Comparison of ENCODE assay signal across 8 cellular contexts in genomic region chr6:26554669-26555504, GRCh38. TPM values are rescaled to one million over a fixed set of nuclear protein-coding genes. Genes with fewer than 3 reads are reported as not detected.
DNase-seq lines count a peak whose midpoint lies in the region; ATAC-seq, FAIRE-seq and TF ChIP-seq lines count a peak whose summit lies in the region.

No MANE protein-coding gene starts in this region.

- no peaks in the 10 kb centered on the region for H3K36me3 Mint-ChIP-seq in endodermal cell (ENCODE audit: low read depth)

- TF ChIP-seq CTCF in AG04449 (IDR thresholded peaks at IDR 0.05; ENCODE audit: insufficient read depth, low read length, missing control alignments) (no peak), endodermal cell (conservative IDR thresholded peaks at IDR 0.05) (no peak), tibial nerve (IDR thresholded peaks at IDR 0.05) (no peak)

- no peak overlapping the region for H3K4me3 Mint-ChIP-seq in endodermal cell

- H3K9me3 Mint-ChIP-seq in endodermal cell: no peaks in the 10 kb centered on the region

- CTCF ChIA-PET in AG04449 (lab: Yijun Ruan, JAX): interaction anchor here (0.6 to 1.8 kb wide), 6 partner anchors 17 to 233 kb away, joined by 3 to 9 read pairs (median 4); partner anchors contain the start of gene HMGN4

- H3K4me3 ChIP-seq in AG04449 (ENCODE audit: low read depth, low read length): peak overlapping the region; percentile 53
- H3K4me3 ChIP-seq in endodermal cell (ENCODE audit: low read length): peak overlapping the region; percentile 97
- peak overlapping the region; percentile 25 to 54 (median 42) for H3K4me3 ChIP-seq in tibial nerve

- no peaks in the 10 kb centered on the region for H3K27me3 Mint-ChIP-seq in endodermal cell (ENCODE audit: insufficient read depth)

- no peak for TF ChIP-seq EP300 in tibial nerve (IDR thresholded peaks at IDR 0.05)

- H3K9me3 ChIP-seq in endodermal cell (ENCODE audit: control insufficient read depth, low read length): no peaks in the 10 kb centered on the region
- no peaks in the 10 kb centered on the region for H3K9me3 ChIP-seq in tibial nerve

- ATAC-seq in GM21529 (IDR thresholded peaks at IDR 0.05; ENCODE audit: unreplicated experiment): peak; percentile 35

- peak overlapping the region; percentile 33 for H3K9ac ChIP-seq in endodermal cell (ENCODE audit: extremely low read depth, low read length, poor library complexity, severe bottlenecking)

- WGBS in endodermal cell (ENCODE audit: insufficient coverage in 1 of 2, insufficient read length in 1 of 2), 2 experiments: 0 to 2% methylated on average over 19 to 26 of the region's 27 CpGs
- WGBS in tibial nerve, 2 donors: 6 to 11% methylated on average over 27 of the region's 27 CpGs

- H3K36me3 ChIP-seq in endodermal cell (ENCODE audit: control insufficient read depth, insufficient read depth, low read length): no peaks in the 10 kb centered on the region
- H3K36me3 ChIP-seq in tibial nerve: no peaks in the 10 kb centered on the region

- POLR2A ChIA-PET in AG04449 (lab: Yijun Ruan, JAX): interaction anchor here (0.9 to 2.4 kb wide), 3 partner anchors 17 to 172 kb away, joined by 3 to 12 read pairs (median 3); partner anchors contain the start of genes BTN2A2 and HMGN4

- DNase-seq in AG04449 (ENCODE audit: low read depth, low spot score): no peak
- peak; percentile 36 for DNase-seq in NCI-H510A (lab: John Stamatoyannopoulos, UW)
- peak; percentile 77 to 81 for DNase-seq in activated CD4-positive, alpha-beta T cell treated with anti-CD3 and anti-CD28 coated beads, Interleukin-2, amount 50 U/mL, for 48 hours
- peak; percentile 85 for DNase-seq in endodermal cell
- peak; percentile 53 for DNase-seq in myocyte (ENCODE audit: low read depth)
- no peak for DNase-seq in tibial nerve (ENCODE audit: low spot score in 2 of 2)
- DNase-seq in urothelium cell line (ENCODE audit: low spot score): no peak

- H3K27ac ChIP-seq in endodermal cell (ENCODE audit: low read depth, low read length) (no peak overlapping the region), tibial nerve (peak overlapping the region; percentile 65 to 89 (median 82))

- H3K27me3 ChIP-seq in endodermal cell (ENCODE audit: control insufficient read depth, insufficient read depth, low read length, poor library complexity, severe bottlenecking): no peaks in the 10 kb centered on the region
- H3K27me3 ChIP-seq in tibial nerve: no peaks in the 10 kb centered on the region

- H3K4me1 Mint-ChIP-seq in endodermal cell: no peaks in the 10 kb centered on the region

- no peak for FAIRE-seq in urothelium cell line (lab: Jason Lieb, UNC)

- no peak for TF ChIP-seq POLR2A in tibial nerve (IDR thresholded peaks at IDR 0.05)

- peak overlapping the region; percentile 80 for H3K27ac Mint-ChIP-seq in endodermal cell

- H3K4me1 ChIP-seq in endodermal cell (ENCODE audit: control insufficient read depth, insufficient read depth, low read length): no peaks in the 10 kb centered on the region
- peaks cover 0 to 24% (median 4%) of the 10 kb centered on the region in 4 donors for H3K4me1 ChIP-seq in tibial nerve

RNA-seq across cellular contexts. Expression of gene HMGN4, which starts 16.7 kb away (rescaled TPM):
- 10 to 100 TPM; 48.8 to 79.8 TPM for total RNA-seq in endodermal cell
- polyA plus RNA-seq in endodermal cell (2013, experiment 1 of 2): 67.9 TPM
- polyA plus RNA-seq in endodermal cell (2013, experiment 2 of 2): 65.5 TPM
- total RNA-seq in myocyte: 57.1 and 57.8 TPM in 2 replicates
- 40.4 TPM for polyA plus RNA-seq in myocyte (2012)
- total RNA-seq in tibial nerve: 10 to 100 TPM; 46.5 to 67.8 (median 56.2) TPM

RNA-seq across cellular contexts. Expression of gene ABT1, which starts 41.9 kb away (rescaled TPM):
- 10 to 100 TPM; 19.7 to 22.6 TPM for total RNA-seq in endodermal cell
- polyA plus RNA-seq in endodermal cell (2013, experiment 1 of 2): 19.8 TPM
- polyA plus RNA-seq in endodermal cell (2013, experiment 2 of 2): 18.5 TPM
- total RNA-seq in myocyte: 9.5 and 13.4 TPM in 2 replicates
- polyA plus RNA-seq in myocyte (2012): 10.4 TPM
- 10 to 100 TPM in 3 of 4 donors, 1 to 10 TPM in 1; 8.3 to 13.2 (median 10.6) TPM for total RNA-seq in tibial nerve

RNA-seq across cellular contexts. Expression of gene BTN1A1, which starts 54.8 kb away (rescaled TPM):
- total RNA-seq in endodermal cell (under 1 TPM in 1 of 2 donors, not detected in 1; 0.11 TPM), myocyte (not detected in 2 replicates), tibial nerve (not detected)
- polyA plus RNA-seq in endodermal cell (2013, experiment 1 of 2): not detected
- not detected for polyA plus RNA-seq in endodermal cell (2013, experiment 2 of 2)
- polyA plus RNA-seq in myocyte (2012): 0.03 TPM

Comparison
In these comparisons a context has a peak if more than half of its experiments do, and no peak if none do; other contexts are left out.
1. DNase-seq: peak in NCI-H510A (single experiment), activated CD4-positive, alpha-beta T cell treated with anti-CD3 and anti-CD28 coated beads, Interleukin-2, amount 50 U/mL, for 48 hours (2 of 2), endodermal cell (single experiment) and myocyte (single experiment); none in AG04449 (single experiment), tibial nerve (0 of 2) and urothelium cell line (single experiment).
2. H3K4me3 ChIP-seq: peak in every context shown above with its lines; median percentile 97 in endodermal cell; 53 in AG04449; 42 in tibial nerve.